In the genomic region with DNA sequence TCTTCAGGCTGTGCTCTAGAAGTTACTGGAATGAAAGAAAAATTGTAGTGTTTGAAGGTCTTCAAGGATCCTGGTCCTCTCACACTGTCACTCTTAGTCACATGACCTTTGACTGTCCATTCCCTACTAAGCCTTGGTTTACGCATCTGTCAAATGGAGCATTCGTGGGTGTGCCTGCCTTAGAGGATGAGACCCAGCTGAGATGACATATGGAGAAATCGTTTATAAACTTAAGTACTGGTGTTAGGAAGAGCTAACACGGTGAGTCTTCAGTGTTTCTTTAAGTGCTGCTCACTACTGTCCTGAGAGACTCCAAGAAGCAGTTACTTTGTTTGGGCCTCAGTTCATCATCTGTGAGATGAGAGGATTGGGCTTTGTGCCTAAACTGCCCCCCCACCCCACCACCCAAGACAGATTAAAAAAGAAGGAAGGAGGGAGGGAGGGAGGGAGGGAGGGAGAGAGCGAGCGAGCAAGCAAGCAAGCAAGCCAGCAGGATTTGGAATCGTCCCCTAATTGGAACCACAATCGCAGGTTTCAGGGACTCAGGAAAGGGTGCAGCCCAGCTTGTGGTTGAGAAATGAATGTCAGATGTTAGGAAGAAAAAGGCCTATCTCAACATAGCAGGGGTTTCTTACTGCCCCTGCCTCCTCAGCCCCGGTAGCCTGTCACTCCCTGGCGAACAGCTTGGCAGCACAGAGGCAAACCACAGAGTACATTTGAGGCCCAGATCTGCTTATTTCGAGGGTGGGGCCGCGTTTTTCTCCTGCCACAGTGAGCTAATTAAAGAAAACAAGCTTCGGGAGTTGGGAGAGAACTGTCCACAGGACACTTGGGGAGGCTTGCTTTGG, we compare ENCODE assay signal across 8 cellular contexts. TPM values are rescaled to one million over a fixed set of nuclear protein-coding genes. Genes with fewer than 3 reads are reported as not detected.
A peak's percentile ranks its signal among the peaks of the same experiment; 100 is the strongest.
DNase-seq lines count a peak whose midpoint lies in the region; ATAC-seq and TF ChIP-seq lines count a peak whose summit lies in the region.

No MANE protein-coding gene starts in this region.

- H3K27ac ChIP-seq in liver (ENCODE audit: low read depth in 1 of 2, low read length in 2 of 2) (peak overlapping the region; percentile 24 to 36), thyroid gland (peak overlapping the region in 2 of 3 donors; percentile 69 to 72)

- TF ChIP-seq RAD21 in liver (IDR thresholded peaks at IDR 0.05): no peak

- peak; percentile 56 for DNase-seq in stimulated activated CD4-positive, alpha-beta T cell treated with anti-CD3 and anti-CD28 coated beads, Interleukin-1b, Interleukin-23, amount 100 ng/mL, for 48 hours
- DNase-seq in stimulated activated CD4-positive, alpha-beta T cell treated with anti-CD3 and anti-CD28 coated beads, Interleukin-2, amount 100 ng/mL, for 48 hours: no peak
- DNase-seq in amniotic epithelial cell (ENCODE audit: low read depth) (peak; percentile 93), thyroid gland (peak; percentile 35 to 60), DMS114 treated with DMSO at 0.1 percent for 48 hours (lab: John Stamatoyannopoulos, UW; ENCODE audit: unreplicated experiment) (no peak), SHP77 (lab: John Stamatoyannopoulos, UW) (no peak)

- no peak for TF ChIP-seq POLR2A in thyroid gland (IDR thresholded peaks at IDR 0.05)

- intact Hi-C loops in thyroid gland (cut with DNase I): no loop called here

- H3K36me3 ChIP-seq in liver (ENCODE audit: control insufficient read depth in 4 of 4, insufficient read depth in 3 of 4, low read depth in 1 of 4, low read length in 3 of 4) (peaks cover 0 to 6% (median 0%) of the 10 kb centered on the region in 4 donors), thyroid gland (no peaks in the 10 kb centered on the region)

- 37% methylated on average over 14 of the region's 14 CpGs for WGBS in liver
- WGBS in thyroid gland, 2 donors: 39 to 42% methylated on average over 11 to 14 of the region's 14 CpGs

- H3K4me1 ChIP-seq in liver (ENCODE audit: control insufficient read depth in 4 of 4, insufficient read depth in 4 of 4, low read length in 3 of 4): peaks cover 4 to 26% (median 18%) of the 10 kb centered on the region in 4 donors
- peaks cover 36 to 60% of the 10 kb centered on the region in 2 donors for H3K4me1 ChIP-seq in thyroid gland

- H3K27me3 ChIP-seq in liver (ENCODE audit: control insufficient read depth in 4 of 4, insufficient read depth in 4 of 4, low read length in 3 of 4) (no peaks in the 10 kb centered on the region), thyroid gland (no peaks in the 10 kb centered on the region)

- H3K4me3 ChIP-seq in liver (ENCODE audit: low read depth in 1 of 3, low read length in 3 of 3): no peak overlapping the region
- H3K4me3 ChIP-seq in thyroid gland (replicated peaks in 1 of 3): no peak overlapping the region

- TF ChIP-seq CTCF in liver (IDR thresholded peaks at IDR 0.05; ENCODE audit: low read depth, low read length, missing input control) (no peak), thyroid gland (IDR thresholded peaks at IDR 0.05) (no peak)

- H3K9ac ChIP-seq in liver (ENCODE audit: low read depth in 1 of 2, low read length in 2 of 2): no peak overlapping the region

- no peak for ATAC-seq in GM18868 (IDR thresholded peaks at IDR 0.05; ENCODE audit: unreplicated experiment)

- H3K9me3 ChIP-seq in liver (ENCODE audit: control insufficient read depth in 4 of 4, low read length in 3 of 4) (no peaks in the 10 kb centered on the region), thyroid gland (no peaks in the 10 kb centered on the region)

TF ChIP-seq in liver, 16 proteins besides CTCF, POLR2A, EP300 and RAD21:
- TF ChIP-seq FOXA2 (IDR thresholded peaks at IDR 0.05): no peak

RNA-seq across cellular contexts. Expression of gene SMAD3, which starts 32.7 kb away (rescaled TPM):
- total RNA-seq in liver (10 to 100 TPM in 1 of 2 donors, 1 to 10 TPM in 1; 4.0 to 12.2 TPM), thyroid gland (10 to 100 TPM; 33.6 to 66.5 (median 47.3) TPM)
- polyA plus RNA-seq in liver: 1 to 10 TPM; 5.2 to 5.7 TPM

Comparison
In these comparisons a context has a peak if more than half of its experiments do, and no peak if none do; other contexts are left out.
1. DNase-seq: peak in stimulated activated CD4-positive, alpha-beta T cell treated with anti-CD3 and anti-CD28 coated beads, Interleukin-1b, Interleukin-23, amount 100 ng/mL, for 48 hours (single experiment), amniotic epithelial cell (single experiment) and thyroid gland (2 of 2); none in stimulated activated CD4-positive, alpha-beta T cell treated with anti-CD3 and anti-CD28 coated beads, Interleukin-2, amount 100 ng/mL, for 48 hours (0 of 2), DMS114 treated with DMSO at 0.1 percent for 48 hours (single experiment) and SHP77 (0 of 2).